Comparison of ENCODE assay signal across 8 cellular contexts in genomic region chr9:109477269-109478203, GRCh38. TPM values are rescaled to one million over a fixed set of nuclear protein-coding genes. Genes with fewer than 3 reads are reported as not detected.
A peak's percentile ranks its signal among the peaks of the same experiment; 100 is the strongest.
DNase-seq lines count a peak whose midpoint lies in the region; ATAC-seq, FAIRE-seq and TF ChIP-seq lines count a peak whose summit lies in the region.

No MANE protein-coding gene starts in this region.

- H3K79me1 ChIP-seq in mesendoderm (ENCODE audit: low read length), result no peaks in the 10 kb centered on the region

- no peaks in the 10 kb centered on the region for H3K36me3 Mint-ChIP-seq in endothelial cell (ENCODE audit: low read depth, unreplicated experiment)

- WGBS in stomach, 5 donors, result 30 to 50% (median 36%) methylated on average over 13 of the region's 13 CpGs
- no CpG with 5 or more reads among the region's 13 CpGs for WGBS in mesendoderm (ENCODE audit: extremely low coverage, insufficient coverage, low lambda C conversion rate)

- H3K9ac ChIP-seq in HUES48 (ENCODE audit: low read depth, low read length) (no peak overlapping the region), mesendoderm (ENCODE audit: low read length) (no peak overlapping the region)

- no peak overlapping the region for H2BK5ac ChIP-seq in mesendoderm (ENCODE audit: low read length)

- H2AK5ac ChIP-seq in mesendoderm (ENCODE audit: low read length), result no peak overlapping the region

- H4K8ac ChIP-seq in mesendoderm (ENCODE audit: low read depth, low read length), result no peak overlapping the region

- peaks cover 0 to 37% of the 10 kb centered on the region in 2 donors for H3K4me1 ChIP-seq in right atrium auricular region
- H3K4me1 ChIP-seq in HUES48 (ENCODE audit: control insufficient read depth, insufficient read depth, low read length), result no peaks in the 10 kb centered on the region
- H3K4me1 ChIP-seq in stomach, result peaks cover 0 to 48% (median 29%) of the 10 kb centered on the region in 4 donors
- H3K4me1 ChIP-seq in mesendoderm (ENCODE audit: control insufficient read depth, low read depth, low read length), result no peaks in the 10 kb centered on the region

- peak; percentile 10 for ATAC-seq in Right ventricle myocardium inferior

- H3K27ac ChIP-seq in right atrium auricular region (peak overlapping the region in 1 of 2 donors; percentile 50), HUES48 (ENCODE audit: low read depth, low read length) (peak overlapping the region; percentile 47), stomach (peak overlapping the region; percentile 77 to 93 (median 86)), mesendoderm (ENCODE audit: low read depth, low read length) (no peak overlapping the region)

- TF ChIP-seq EP300 in stomach (IDR thresholded peaks at IDR 0.05), result no peak

- no peak overlapping the region for H3K4me3 Mint-ChIP-seq in endothelial cell (ENCODE audit: unreplicated experiment)

- DNase-seq in Right ventricle myocardium inferior (ENCODE audit: missing footprints) (no peak), right atrium auricular region (ENCODE audit: low spot score) (no peak), endothelial cell (ENCODE audit: low spot score) (no peak), stomach (peak; percentile 95), H54 (ENCODE audit: insufficient read length, low spot score) (no peak), RKO (ENCODE audit: low spot score) (no peak), mesendoderm (no peak)

- TF ChIP-seq CTCF in right atrium auricular region (IDR thresholded peaks at IDR 0.05), result no peak
- TF ChIP-seq CTCF in endothelial cell (IDR thresholded peaks at IDR 0.05; ENCODE audit: unreplicated experiment), result no peak
- no peak for TF ChIP-seq CTCF in stomach (IDR thresholded peaks at IDR 0.05)

- H3K4me1 Mint-ChIP-seq in endothelial cell (ENCODE audit: unreplicated experiment), result peaks cover 15% of the 10 kb centered on the region

- H3K4ac ChIP-seq in mesendoderm (ENCODE audit: low read depth, low read length), result no peak overlapping the region

- intact Hi-C loops in Right ventricle myocardium inferior (cut with DNase I) (no loop called here), stomach (cut with DNase I; ENCODE audit: low total_unique reads) (no loop called here)

- peak overlapping the region; percentile 49 for H3K27ac Mint-ChIP-seq in endothelial cell (ENCODE audit: unreplicated experiment)

- H2BK120ac ChIP-seq in mesendoderm (ENCODE audit: low read depth, low read length), result no peak overlapping the region

- H3K18ac ChIP-seq in mesendoderm (ENCODE audit: low read length), result no peak overlapping the region

- H3K27me3 Mint-ChIP-seq in endothelial cell (ENCODE audit: unreplicated experiment), result peaks cover 5% of the 10 kb centered on the region

- no peak overlapping the region for H4K5ac ChIP-seq in mesendoderm (ENCODE audit: low read length)

- H3K36me3 ChIP-seq in right atrium auricular region, result no peaks in the 10 kb centered on the region
- no peaks in the 10 kb centered on the region for H3K36me3 ChIP-seq in HUES48 (ENCODE audit: control insufficient read depth, insufficient read depth, low read length)
- no peaks in the 10 kb centered on the region for H3K36me3 ChIP-seq in stomach
- no peaks in the 10 kb centered on the region for H3K36me3 ChIP-seq in mesendoderm (ENCODE audit: control insufficient read depth, insufficient read depth, low read length)

- H3K27me3 ChIP-seq in right atrium auricular region, result no peaks in the 10 kb centered on the region
- H3K27me3 ChIP-seq in HUES48 (ENCODE audit: control insufficient read depth, insufficient read depth, low read length), result no peaks in the 10 kb centered on the region
- no peaks in the 10 kb centered on the region for H3K27me3 ChIP-seq in stomach
- H3K27me3 ChIP-seq in mesendoderm (ENCODE audit: insufficient read depth, low read length, poor library complexity), result no peaks in the 10 kb centered on the region

- FAIRE-seq in H54 (lab: Jason Lieb, UNC), result no peak

- H3K79me2 ChIP-seq in mesendoderm (ENCODE audit: control insufficient read depth, insufficient read depth, low read length), result no peaks in the 10 kb centered on the region

- no peak overlapping the region for H3K4me2 ChIP-seq in mesendoderm (ENCODE audit: low read length)

- no peak overlapping the region for H3K56ac ChIP-seq in mesendoderm (ENCODE audit: low read length)

- H3K4me3 ChIP-seq in right atrium auricular region (no peak overlapping the region), HUES48 (ENCODE audit: low read depth, low read length) (no peak overlapping the region), stomach (no peak overlapping the region), mesendoderm (ENCODE audit: low read length) (no peak overlapping the region)

- peak in 1 of 4 donors; percentile 8 for TF ChIP-seq POLR2A in stomach (IDR thresholded peaks at IDR 0.05)
- no peak for TF ChIP-seq POLR2A in H54 (IDR thresholded peaks at IDR 0.05; ENCODE audit: low read depth, low read length)

- H3K23ac ChIP-seq in mesendoderm (ENCODE audit: low read length), result no peak overlapping the region

- H3K9me3 ChIP-seq in right atrium auricular region (no peaks in the 10 kb centered on the region), HUES48 (ENCODE audit: control insufficient read depth, insufficient read depth, low read length) (no peaks in the 10 kb centered on the region), stomach (no peaks in the 10 kb centered on the region)

- H2BK15ac ChIP-seq in mesendoderm (replicated peaks; ENCODE audit: low read depth), result no peak overlapping the region

- no peaks in the 10 kb centered on the region for H3K9me3 Mint-ChIP-seq in endothelial cell (ENCODE audit: unreplicated experiment)

RNA-seq across cellular contexts. Expression of gene PTPN3, which starts 20.6 kb away (rescaled TPM):
- 46.7 TPM for total RNA-seq in Right ventricle myocardium inferior
- total RNA-seq in right atrium auricular region, result 1 to 10 TPM; 6.9 to 7.9 TPM
- total RNA-seq in endothelial cell (ENCODE audit: unreplicated experiment), result 0.62 TPM
- 10 to 100 TPM in 4 of 5 donors, 1 to 10 TPM in 1; 4.7 to 16.7 (median 13.4) TPM for total RNA-seq in stomach
- 10 to 100 TPM in 2 of 3 donors, 1 to 10 TPM in 1; 8.0 to 14.4 (median 10.4) TPM for polyA plus RNA-seq in stomach
- 0.80 TPM for polyA plus RNA-seq in mesendoderm (2013, experiment 1 of 2)
- polyA plus RNA-seq in mesendoderm (2013, experiment 2 of 2), result 0.91 TPM
